Comparison of ENCODE assay signal across 20 cellular contexts in the genomic region with DNA sequence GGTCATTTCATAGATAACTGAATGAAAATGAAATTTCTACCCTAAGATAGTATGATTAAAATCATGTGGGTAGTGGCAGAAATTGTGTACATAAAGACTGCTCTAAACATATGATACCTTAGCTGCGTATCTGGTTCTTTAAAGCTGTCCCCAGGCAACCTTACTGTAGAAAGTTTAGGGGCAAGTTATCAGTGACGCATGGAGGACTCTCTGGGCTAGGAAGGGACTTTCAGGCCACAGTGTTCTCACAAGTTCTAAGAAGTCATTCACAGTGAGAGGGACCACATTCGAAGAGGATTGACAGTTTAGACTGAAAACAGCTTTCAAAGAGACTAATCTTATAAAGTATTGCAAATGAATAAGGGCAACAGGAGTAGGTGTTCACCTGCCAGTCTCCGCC.
"Had no signal": no experiment of that assay in that cellular context is flagged by ENCODE, and none has a peak within 500 bp of the region (broad histone marks: within the 10 kb centered on the region; RNA-seq: fewer than 3 reads in every experiment).

No MANE protein-coding gene starts in this region.

- ATAC-seq: gastrocnemius medialis; left lobe of liver; mucosa of descending colon; naive thymus-derived CD8-positive, alpha-beta T cell; pancreas; psoas muscle; right lobe of liver; stimulated activated effector memory CD8-positive, alpha-beta T cell treated with anti-CD3 and anti-CD28 coated beads, Interleukin-12 subunit alpha, Interleukin-12 subunit beta, amount 100 ng/mL, for 72 hours had no signal

- H3K36me3 Mint-ChIP-seq: naive thymus-derived CD8-positive, alpha-beta T cell; stimulated activated effector memory CD8-positive, alpha-beta T cell treated with anti-CD3 and anti-CD28 coated beads, Interleukin-12 subunit alpha, Interleukin-12 subunit beta, amount 100 ng/mL, for 72 hours had no signal

- H3K4me1 ChIP-seq: pancreas, psoas muscle, right lobe of liver, transverse colon had no signal

- H3K27ac ChIP-seq: epithelial cell of prostate, esophagus muscularis mucosa, gastrocnemius medialis, pancreas, psoas muscle, right lobe of liver, transverse colon had no signal

- H3K36me3 ChIP-seq: esophagus muscularis mucosa, gastrocnemius medialis, pancreas, right lobe of liver, transverse colon had no signal

- DNase-seq: effector memory CD4-positive, alpha-beta T cell; gastrocnemius medialis; islet precursor cell; mammary epithelial cell; mucosa of descending colon; naive thymus-derived CD8-positive, alpha-beta T cell; occipital lobe; pancreas; psoas muscle; retina; right lobe of liver; stimulated activated CD4-positive, alpha-beta T cell treated with anti-CD3 and anti-CD28 coated beads, Interleukin-4, amount 100 ng/mL, for 1 hour; stimulated activated CD8-positive, alpha-beta memory T cell treated with anti-CD3 and anti-CD28 coated beads, Interleukin-4, amount 100 ng/mL, for 48 hours; transverse colon had no signal

- H3K4me3 ChIP-seq: esophagus muscularis mucosa, gastrocnemius medialis, mucosa of descending colon, pancreas, psoas muscle, right lobe of liver, transverse colon had no signal

- H3K27me3 ChIP-seq: esophagus muscularis mucosa, gastrocnemius medialis, pancreas, right lobe of liver, transverse colon had no signal

- H3K9me3 Mint-ChIP-seq: naive thymus-derived CD8-positive, alpha-beta T cell; neural crest cell; stimulated activated effector memory CD8-positive, alpha-beta T cell treated with anti-CD3 and anti-CD28 coated beads, Interleukin-12 subunit alpha, Interleukin-12 subunit beta, amount 100 ng/mL, for 72 hours; stimulated activated naive CD8-positive, alpha-beta T cell treated with anti-CD3 and anti-CD28 coated beads, Interleukin-15, Interleukin-2, amounts not matched to agents 100 ng/mL and 50 ng/mL, for 24 hours had no signal

- H3K4me1 Mint-ChIP-seq: stimulated activated effector memory CD8-positive, alpha-beta T cell treated with anti-CD3 and anti-CD28 coated beads, Interleukin-12 subunit alpha, Interleukin-12 subunit beta, amount 100 ng/mL, for 72 hours had no signal

- H3K4me3 Mint-ChIP-seq: naive thymus-derived CD8-positive, alpha-beta T cell; neural crest cell; stimulated activated effector memory CD8-positive, alpha-beta T cell treated with anti-CD3 and anti-CD28 coated beads, Interleukin-12 subunit alpha, Interleukin-12 subunit beta, amount 100 ng/mL, for 72 hours; stimulated activated naive CD8-positive, alpha-beta T cell treated with anti-CD3 and anti-CD28 coated beads, Interleukin-15, Interleukin-2, amounts not matched to agents 100 ng/mL and 50 ng/mL, for 24 hours had no signal

- H3K9me3 ChIP-seq: esophagus muscularis mucosa, gastrocnemius medialis, mucosa of descending colon, pancreas, psoas muscle, right lobe of liver, transverse colon had no signal

- H3K27ac Mint-ChIP-seq: naive thymus-derived CD8-positive, alpha-beta T cell; stimulated activated effector memory CD8-positive, alpha-beta T cell treated with anti-CD3 and anti-CD28 coated beads, Interleukin-12 subunit alpha, Interleukin-12 subunit beta, amount 100 ng/mL, for 72 hours; stimulated activated naive CD8-positive, alpha-beta T cell treated with anti-CD3 and anti-CD28 coated beads, Interleukin-15, Interleukin-2, amounts not matched to agents 100 ng/mL and 50 ng/mL, for 24 hours had no signal
